27 cellular contexts compared by ENCODE assay signal in the genomic region with DNA sequence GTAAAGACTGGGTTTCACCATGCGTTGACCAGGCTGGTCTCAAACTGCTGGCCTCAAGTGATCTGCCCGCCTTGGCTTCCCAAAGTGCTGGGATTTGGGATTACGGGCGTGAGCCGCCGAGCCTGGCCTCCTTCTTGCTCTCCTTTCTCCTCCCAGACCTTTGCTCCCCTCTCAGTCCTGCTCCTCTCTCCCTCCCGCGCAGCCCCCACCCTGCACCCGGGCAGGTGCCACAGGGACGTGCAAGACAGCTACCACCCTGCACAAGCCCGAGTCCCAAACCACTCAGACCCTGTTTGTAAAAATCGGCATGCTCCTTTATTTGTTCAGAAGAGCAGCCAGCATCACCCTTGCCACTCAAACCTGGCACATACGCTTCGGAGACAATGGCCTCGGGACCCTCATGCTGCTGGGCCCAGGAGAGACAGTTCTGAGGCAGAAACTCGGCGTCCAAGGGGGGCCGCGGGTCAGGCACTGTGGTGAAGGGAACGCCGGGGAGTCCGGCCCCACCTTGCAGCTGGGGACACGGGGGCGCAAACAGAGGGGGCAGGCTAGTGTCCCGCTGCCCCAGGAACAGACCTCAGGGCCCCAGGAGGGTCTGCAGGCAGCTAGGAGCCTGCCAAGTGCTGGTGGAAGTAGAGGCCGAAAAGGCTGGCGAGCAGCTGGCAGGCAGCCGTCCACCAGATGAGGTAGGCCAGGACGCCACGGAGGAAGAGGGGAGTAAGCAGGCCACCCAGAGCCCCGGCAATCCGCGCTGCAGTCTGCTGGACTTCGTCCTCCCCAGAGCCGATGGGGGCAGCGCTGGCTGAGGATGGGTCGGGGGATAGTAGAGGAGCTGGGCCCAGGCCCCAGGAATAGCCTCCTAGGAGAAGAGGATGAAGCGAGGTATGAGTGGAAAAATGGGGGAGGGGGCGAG. TPM values are rescaled to one million over a fixed set of nuclear protein-coding genes. Genes with fewer than 3 reads are reported as not detected.
DNase-seq lines count a peak whose midpoint lies in the region; ATAC-seq and TF ChIP-seq lines count a peak whose summit lies in the region.
"Had no signal": no experiment of that assay in that cellular context is flagged by ENCODE, and none has a peak within 500 bp of the region (broad histone marks: within the 10 kb centered on the region; RNA-seq: fewer than 3 reads in every experiment).

No MANE protein-coding gene starts in this region.

- H4K91ac ChIP-seq in trophoblast cell (ENCODE audit: low read depth, low read length), result no peak overlapping the region

- H2BK5ac ChIP-seq in trophoblast cell (ENCODE audit: low read depth, low read length, poor library complexity), result no peak overlapping the region

- no peak for TF ChIP-seq POLR2A in spleen (IDR thresholded peaks at IDR 0.05)

- ATAC-seq in natural killer cell treated with Interleukin-12 subunit alpha and Interleukin-12 subunit beta and Interleukin-15 and Interleukin-18, amount 100 ng/mL, for 72 hours, result peak in 1 of 2 donors; percentile 3
- no peak for ATAC-seq in natural killer cell

- H3K4me3 ChIP-seq in iPS-20b (ENCODE audit: low read length), result no peak overlapping the region
- H3K4me3 ChIP-seq in trophoblast cell (ENCODE audit: low read depth, low read length), result no peak overlapping the region
- no peak overlapping the region for H3K4me3 ChIP-seq in spleen
- H3K4me3 ChIP-seq: adrenal gland, GM12878, prostate gland, upper lobe of left lung had no signal

- H2AFZ ChIP-seq in trophoblast cell (ENCODE audit: insufficient read depth, low read length, poor library complexity), result no peak overlapping the region

- no peak overlapping the region for H3K4ac ChIP-seq in trophoblast cell (ENCODE audit: low read depth, low read length)

- no peak overlapping the region for H3K18ac ChIP-seq in trophoblast cell (ENCODE audit: low read length)

- H3K4me1 ChIP-seq in iPS-20b (ENCODE audit: insufficient read depth, low read length), result peaks cover 7% of the 10 kb centered on the region; the same call in 1 of the 2 replicates
- no peaks in the 10 kb centered on the region for H3K4me1 ChIP-seq in trophoblast cell (ENCODE audit: control insufficient read depth in 1 of 2, insufficient read depth in 2 of 2, low read length in 2 of 2)
- no peaks in the 10 kb centered on the region for H3K4me1 ChIP-seq in spleen
- H3K4me1 ChIP-seq: adrenal gland, prostate gland, upper lobe of left lung had no signal

- peak overlapping the region; percentile 1 for H4K8ac ChIP-seq in trophoblast cell (ENCODE audit: low read depth, low read length)

- CTCF ChIA-PET in activated CD4-positive, alpha-beta memory T cell treated with anti-CD3 and anti-CD28 coated beads for 36 hours (lab: Charles Lee), result no interaction called here

- H3K4me3 Mint-ChIP-seq in natural killer cell treated with Interleukin-12 subunit alpha and Interleukin-12 subunit beta and Interleukin-15 and Interleukin-18, amount 100 ng/mL, for 72 hours, result no peak overlapping the region
- H3K4me3 Mint-ChIP-seq in natural killer cell (no peak overlapping the region), endothelial cell (ENCODE audit: unreplicated experiment) (no peak overlapping the region)
- H3K4me3 Mint-ChIP-seq in activated CD4-positive, alpha-beta memory T cell treated with anti-CD3 and anti-CD28 coated beads for 36 hours, result no peak overlapping the region
- H3K4me3 Mint-ChIP-seq: activated T-helper 1 cell treated with anti-CD3 and anti-CD28 coated beads, Interleukin-12 subunit alpha, Interleukin-12 subunit beta, Interleukin-2, Interleukin-4 antibody, amounts not matched to agents 30 ng/mL and 10 ng/mL and 1 ng/mL, durations not matched to agents 14 hours and 24 hours and 36 hours; CD4-positive, alpha-beta T cell; neural crest cell; stimulated activated memory B cell treated with anti-CD40 and anti-IgM and Interleukin-4, amounts not matched to agents 10 μg/mL and 1 μg/mL and 100 μg/mL, for 72 hours; T-helper 1 cell treated with Interleukin-12 subunit alpha and Interleukin-12 subunit beta and Interleukin-4 antibody, amounts not matched to agents 30 μg/mL and 1 μg/mL, for 36 hours had no signal

- H3K14ac ChIP-seq in trophoblast cell (ENCODE audit: low read length), result no peak overlapping the region

- no peak for TF ChIP-seq CTCF in natural killer cell (IDR thresholded peaks at IDR 0.05)
- no peak for TF ChIP-seq CTCF in endothelial cell (IDR thresholded peaks at IDR 0.05; ENCODE audit: unreplicated experiment)
- TF ChIP-seq CTCF in spleen (IDR thresholded peaks at IDR 0.05 in 8 of 11, conservative IDR thresholded peaks at IDR 0.05 in 3 of 11), result no peak

- POLR2A ChIA-PET in activated CD4-positive, alpha-beta memory T cell treated with anti-CD3 and anti-CD28 coated beads for 36 hours (lab: Charles Lee), result no interaction called here

- peaks cover 2 to 4% of the 10 kb centered on the region in 2 donors for H3K4me1 Mint-ChIP-seq in natural killer cell treated with Interleukin-12 subunit alpha and Interleukin-12 subunit beta and Interleukin-15 and Interleukin-18, amount 100 ng/mL, for 72 hours (ENCODE audit: low read depth in 2 of 2)
- peaks cover 0 to 5% of the 10 kb centered on the region in 2 donors for H3K4me1 Mint-ChIP-seq in natural killer cell
- H3K4me1 Mint-ChIP-seq in endothelial cell (ENCODE audit: unreplicated experiment), result no peaks in the 10 kb centered on the region
- no peaks in the 10 kb centered on the region for H3K4me1 Mint-ChIP-seq in activated CD4-positive, alpha-beta memory T cell treated with anti-CD3 and anti-CD28 coated beads for 36 hours (ENCODE audit: low read depth)
- H3K4me1 Mint-ChIP-seq: neural crest cell had no signal

- H3K9me3 ChIP-seq in iPS-20b (ENCODE audit: insufficient read depth, low read depth, low read length), result no peaks in the 10 kb centered on the region
- peaks cover 1% of the 10 kb centered on the region for H3K9me3 ChIP-seq in trophoblast cell (ENCODE audit: insufficient read depth, low read depth, low read length)
- H3K9me3 ChIP-seq in spleen, result peaks cover 0 to 15% (median 11%) of the 10 kb centered on the region in 8 donors
- H3K9me3 ChIP-seq: adrenal gland, prostate gland, upper lobe of left lung had no signal

- no peak overlapping the region for H3K4me2 ChIP-seq in trophoblast cell (ENCODE audit: low read length)
- H3K4me2 ChIP-seq: SK-N-SH had no signal

- no peak overlapping the region for H3K23ac ChIP-seq in trophoblast cell (ENCODE audit: low read length)

- H3K36me3 ChIP-seq in iPS-20b (ENCODE audit: insufficient read depth, low read depth, low read length) (peaks cover 13% of the 10 kb centered on the region; the same call in 1 of the 2 replicates), trophoblast cell (ENCODE audit: control insufficient read depth in 1 of 2, insufficient read depth in 2 of 2, low read length in 2 of 2) (peaks cover 3 to 5% of the 10 kb centered on the region in 2 experiments), spleen (peaks cover 0 to 52% (median 20%) of the 10 kb centered on the region in 6 donors)
- H3K36me3 ChIP-seq: adrenal gland, prostate gland had no signal

- no peaks in the 10 kb centered on the region for H3K27me3 Mint-ChIP-seq in natural killer cell treated with Interleukin-12 subunit alpha and Interleukin-12 subunit beta and Interleukin-15 and Interleukin-18, amount 100 ng/mL, for 72 hours
- H3K27me3 Mint-ChIP-seq in natural killer cell (ENCODE audit: low read depth in 2 of 2) (no peaks in the 10 kb centered on the region), endothelial cell (ENCODE audit: unreplicated experiment) (peaks cover 4% of the 10 kb centered on the region)
- H3K27me3 Mint-ChIP-seq in activated CD4-positive, alpha-beta memory T cell treated with anti-CD3 and anti-CD28 coated beads for 36 hours, result no peaks in the 10 kb centered on the region
- H3K27me3 Mint-ChIP-seq: CD4-positive, alpha-beta T cell; stimulated activated memory B cell treated with anti-CD40 and anti-IgM and Interleukin-4, amounts not matched to agents 10 μg/mL and 1 μg/mL and 100 μg/mL, for 72 hours had no signal

- no peaks in the 10 kb centered on the region for H3K79me2 ChIP-seq in trophoblast cell (ENCODE audit: control insufficient read depth, insufficient read depth, low read length, poor library complexity)

- H3K27me3 ChIP-seq in iPS-20b (ENCODE audit: insufficient read depth, low read length) (no peaks in the 10 kb centered on the region), trophoblast cell (ENCODE audit: insufficient read depth, low read length) (no peaks in the 10 kb centered on the region), spleen (replicated peaks in 1 of 7) (no peaks in the 10 kb centered on the region)
- H3K27me3 ChIP-seq: adrenal gland, upper lobe of left lung had no signal

- H2BK12ac ChIP-seq in trophoblast cell (ENCODE audit: low read length), result no peak overlapping the region

- WGBS in trophoblast cell (ENCODE audit: extremely low coverage, insufficient coverage, insufficient read length), result no CpG with 5 or more reads among the region's 39 CpGs
- WGBS in spleen, 5 donors, result 89 to 97% (median 95%) methylated on average over 30 to 39 of the region's 39 CpGs

- no peak overlapping the region for H2AK5ac ChIP-seq in trophoblast cell (ENCODE audit: low read length)

- H3K9ac ChIP-seq in iPS-20b (ENCODE audit: low read depth, low read length), result peak overlapping the region; percentile 45; the same call in 1 of the 2 replicates
- H3K9ac ChIP-seq in trophoblast cell (ENCODE audit: low read length), result no peak overlapping the region
- H3K9ac ChIP-seq: SK-N-SH had no signal

- no peak overlapping the region for H2BK120ac ChIP-seq in trophoblast cell (ENCODE audit: insufficient read depth, low read length, poor library complexity)

- DNase-seq in natural killer cell treated with Interleukin-12 subunit alpha and Interleukin-12 subunit beta and Interleukin-15 and Interleukin-18, amount 100 ng/mL, for 72 hours (ENCODE audit: low spot score), result peak; percentile 46
- DNase-seq in natural killer cell, result no peak
- DNase-seq in trophoblast cell, result no peak
- no peak for DNase-seq in endothelial cell (ENCODE audit: low spot score)
- DNase-seq in spleen, result no peak
- no peak for DNase-seq in activated CD4-positive, alpha-beta memory T cell treated with anti-CD3 and anti-CD28 coated beads for 36 hours
- no peak for DNase-seq in activated CD4-positive, alpha-beta T cell treated with anti-CD3 and anti-CD28 coated beads, Interleukin-2, amount 50 U/mL, for 1 hour
- DNase-seq: activated naive CD4-positive, alpha-beta T cell treated with Interleukin-2 at 50 U/mL for 16 hours; AML-193; CD4-positive, alpha-beta T cell; GOT3; MM.1S; NCI-H1436 treated with DMSO at 0.1 percent for 48 hours; NCI-H2107 had no signal

- no peak overlapping the region for H3K27ac ChIP-seq in iPS-20b (ENCODE audit: low read length)
- no peak overlapping the region for H3K27ac ChIP-seq in trophoblast cell (ENCODE audit: low read depth, low read length)
- H3K27ac ChIP-seq in spleen, result no peak overlapping the region
- H3K27ac ChIP-seq: adrenal gland, prostate gland, upper lobe of left lung had no signal

- H3K27ac Mint-ChIP-seq in natural killer cell treated with Interleukin-12 subunit alpha and Interleukin-12 subunit beta and Interleukin-15 and Interleukin-18, amount 100 ng/mL, for 72 hours, result no peak overlapping the region
- H3K27ac Mint-ChIP-seq in natural killer cell (no peak overlapping the region), endothelial cell (ENCODE audit: unreplicated experiment) (no peak overlapping the region)
- H3K27ac Mint-ChIP-seq in activated CD4-positive, alpha-beta memory T cell treated with anti-CD3 and anti-CD28 coated beads for 36 hours, result no peak overlapping the region
- H3K27ac Mint-ChIP-seq: activated T-helper 1 cell treated with anti-CD3 and anti-CD28 coated beads, Interleukin-12 subunit alpha, Interleukin-12 subunit beta, Interleukin-2, Interleukin-4 antibody, amounts not matched to agents 30 ng/mL and 10 ng/mL and 1 ng/mL, durations not matched to agents 14 hours and 24 hours and 36 hours; CD4-positive, alpha-beta T cell; stimulated activated memory B cell treated with anti-CD40 and anti-IgM and Interleukin-4, amounts not matched to agents 10 μg/mL and 1 μg/mL and 100 μg/mL, for 72 hours had no signal

- no peak overlapping the region for H4K12ac ChIP-seq in trophoblast cell (ENCODE audit: low read depth, low read length)

- intact Hi-C loops in natural killer cell (cut with micrococcal nuclease) (no loop called here), spleen (cut with DNase I; ENCODE audit: low total_unique reads) (no loop called here)
- intact Hi-C loops in activated CD4-positive, alpha-beta memory T cell treated with anti-CD3 and anti-CD28 coated beads for 36 hours (cut with micrococcal nuclease), result no loop called here

- H3K79me1 ChIP-seq in trophoblast cell (ENCODE audit: low read length), result peaks cover 3% of the 10 kb centered on the region

- peaks cover 5% of the 10 kb centered on the region for H3K9me3 Mint-ChIP-seq in natural killer cell treated with Interleukin-12 subunit alpha and Interleukin-12 subunit beta and Interleukin-15 and Interleukin-18, amount 100 ng/mL, for 72 hours
- H3K9me3 Mint-ChIP-seq in natural killer cell (peaks cover 5 to 6% of the 10 kb centered on the region in 2 donors), endothelial cell (ENCODE audit: unreplicated experiment) (no peaks in the 10 kb centered on the region)
- H3K9me3 Mint-ChIP-seq in activated CD4-positive, alpha-beta memory T cell treated with anti-CD3 and anti-CD28 coated beads for 36 hours, result peaks cover 13% of the 10 kb centered on the region

- H3K36me3 Mint-ChIP-seq in natural killer cell treated with Interleukin-12 subunit alpha and Interleukin-12 subunit beta and Interleukin-15 and Interleukin-18, amount 100 ng/mL, for 72 hours, result peaks cover 14% of the 10 kb centered on the region
- H3K36me3 Mint-ChIP-seq in natural killer cell (peaks cover 16% of the 10 kb centered on the region), endothelial cell (ENCODE audit: low read depth, unreplicated experiment) (peaks cover 13% of the 10 kb centered on the region)
- peaks cover 20% of the 10 kb centered on the region for H3K36me3 Mint-ChIP-seq in activated CD4-positive, alpha-beta memory T cell treated with anti-CD3 and anti-CD28 coated beads for 36 hours

RNA-seq across cellular contexts. Expression of gene TMEM161A, which starts 18.7 kb away (rescaled TPM):
- total RNA-seq in natural killer cell treated with Interleukin-12 subunit alpha and Interleukin-12 subunit beta and Interleukin-15 and Interleukin-18, amount 100 ng/mL, for 72 hours, result 10 to 100 TPM; 22.0 to 38.1 TPM
- 10 to 100 TPM; 13.9 to 16.5 (median 14.2) TPM for total RNA-seq in natural killer cell
- polyA plus RNA-seq in trophoblast cell (2013), result 18.3 and 18.4 TPM in 2 replicates
- total RNA-seq in endothelial cell (ENCODE audit: unreplicated experiment), result 25.1 TPM
- total RNA-seq in spleen, result 10 to 100 TPM; 15.1 to 21.9 (median 18.4) TPM
- 10 to 100 TPM; 17.0 to 31.7 (median 26.2) TPM for polyA plus RNA-seq in spleen
- total RNA-seq in activated CD4-positive, alpha-beta memory T cell treated with anti-CD3 and anti-CD28 coated beads for 36 hours, result 10 to 100 TPM; 17.8 to 18.9 TPM

RNA-seq across cellular contexts. Expression of gene MEF2B, which starts 50.5 kb away (rescaled TPM):
- total RNA-seq in natural killer cell treated with Interleukin-12 subunit alpha and Interleukin-12 subunit beta and Interleukin-15 and Interleukin-18, amount 100 ng/mL, for 72 hours, result 1 to 10 TPM; 2.4 to 5.9 TPM
- total RNA-seq in natural killer cell (1 to 10 TPM; 4.7 to 7.0 (median 5.6) TPM), endothelial cell (ENCODE audit: unreplicated experiment) (0.97 TPM), spleen (1 to 10 TPM; 2.6 to 7.8 (median 3.6) TPM)
- 1.1 and 1.2 TPM in 2 replicates for polyA plus RNA-seq in trophoblast cell (2013)
- polyA plus RNA-seq in spleen, result 10 to 100 TPM in 1 of 3 donors, 1 to 10 TPM in 2; 2.2 to 15.5 (median 2.7) TPM
- 1 to 10 TPM; 3.9 to 4.3 TPM for total RNA-seq in activated CD4-positive, alpha-beta memory T cell treated with anti-CD3 and anti-CD28 coated beads for 36 hours
- total RNA-seq: dermis microvascular lymphatic vessel endothelial cell, frontal cortex, HT1080, prostate gland had no signal

RNA-seq across cellular contexts. Expression of gene SLC25A42, which starts 55.8 kb away (rescaled TPM):
- 10 to 100 TPM; 18.3 to 22.8 TPM for total RNA-seq in natural killer cell treated with Interleukin-12 subunit alpha and Interleukin-12 subunit beta and Interleukin-15 and Interleukin-18, amount 100 ng/mL, for 72 hours
- total RNA-seq in natural killer cell, result 10 to 100 TPM; 34.6 to 50.3 (median 41.8) TPM
- 3.2 and 3.3 TPM in 2 replicates for polyA plus RNA-seq in trophoblast cell (2013)
- total RNA-seq in endothelial cell (ENCODE audit: unreplicated experiment), result 7.5 TPM
- total RNA-seq in spleen, result 10 to 100 TPM; 12.5 to 25.3 (median 16.8) TPM
- 10 to 100 TPM in 2 of 3 donors, 1 to 10 TPM in 1; 9.7 to 11.6 (median 10.6) TPM for polyA plus RNA-seq in spleen
- 10 to 100 TPM; 12.2 to 12.4 TPM for total RNA-seq in activated CD4-positive, alpha-beta memory T cell treated with anti-CD3 and anti-CD28 coated beads for 36 hours
